1 cellular context compared by ENCODE assay signal in genomic region chr2:168890006-168890782, GRCh38.
A peak's percentile ranks its signal among the peaks of the same experiment; 100 is the strongest.
TF ChIP-seq lines count a peak whose summit lies in the region.

Gene SPC25, minus strand, starts transcription at chr2:168890430. Its CDS starts 911 bp downstream, at chr2:168889519.

TF ChIP-seq in HepG2, 621 proteins besides CTCF, POLR2A, EP300 and RAD21 (continued from another document and continues in another):
- TF ChIP-seq ZNF33B (CRISPR knock-in tag; IDR thresholded peaks at IDR 0.05) = peak; percentile 55; the same call in 1 of the 2 replicates
- no peak for TF ChIP-seq ZNF75D (CRISPR knock-in tag; IDR thresholded peaks at IDR 0.05; ENCODE audit: borderline replicate concordance)
- no peak for TF ChIP-seq ZIK1 (CRISPR knock-in tag; IDR thresholded peaks at IDR 0.05; ENCODE audit: borderline replicate concordance, low read depth)
- TF ChIP-seq ZNF879 (CRISPR knock-in tag; IDR thresholded peaks at IDR 0.05) = 0 out of 2 replicates have a peak, but pooled peaks have one; percentile 24
- peak; percentile 93 for TF ChIP-seq ATF7-NPFF (CRISPR knock-in tag; IDR thresholded peaks at IDR 0.05; ENCODE audit: low read depth)
- TF ChIP-seq SMAD9 (CRISPR knock-in tag; IDR thresholded peaks at IDR 0.05) = no peak
- peak; percentile 75; the same call in 1 of the 2 replicates for TF ChIP-seq ETV6 (CRISPR knock-in tag; conservative IDR thresholded peaks at IDR 0.05)
- TF ChIP-seq HDAC2 (CRISPR knock-in tag; IDR thresholded peaks at IDR 0.05) = peak; percentile 70; the same call in 1 of the 2 replicates
- peak; percentile 60; the same call in 1 of the 2 replicates for TF ChIP-seq FOXO1 (CRISPR knock-in tag; IDR thresholded peaks at IDR 0.05)
- peak; percentile 80 for TF ChIP-seq TAF1 (CRISPR knock-in tag; IDR thresholded peaks at IDR 0.05)
- no peak; the same call in 1 of the 2 replicates for TF ChIP-seq CBX5 (CRISPR knock-in tag; IDR thresholded peaks at IDR 0.05; ENCODE audit: borderline replicate concordance)
- peak; percentile 60; the same call in 1 of the 2 replicates for TF ChIP-seq ZNF503 (CRISPR knock-in tag; IDR thresholded peaks at IDR 0.05)
- TF ChIP-seq IRX3 (CRISPR knock-in tag; IDR thresholded peaks at IDR 0.05; ENCODE audit: borderline replicate concordance, low read depth) = no peak; the same call in 1 of the 2 replicates
- TF ChIP-seq CCAR2 (optimal IDR thresholded peaks at IDR 0.05; ENCODE audit: low read depth, low read length) = no peak
- TF ChIP-seq HMGXB3 (CRISPR knock-in tag; IDR thresholded peaks at IDR 0.05; ENCODE audit: borderline replicate concordance) = peak; percentile 96
- no peak for TF ChIP-seq ZZZ3 (CRISPR knock-in tag; IDR thresholded peaks at IDR 0.05; ENCODE audit: borderline replicate concordance)
- peak; percentile 78; the same call in 1 of the 2 replicates for TF ChIP-seq DR1 (CRISPR knock-in tag; IDR thresholded peaks at IDR 0.05)
- peak; percentile 66; the same call in 1 of the 2 replicates for TF ChIP-seq ZNF296 (CRISPR knock-in tag; conservative IDR thresholded peaks at IDR 0.05)
- peak; percentile 76; the same call in 1 of the 2 replicates for TF ChIP-seq HOXD1 (CRISPR knock-in tag; IDR thresholded peaks at IDR 0.05)
- TF ChIP-seq HNF4A (CRISPR knock-in tag; IDR thresholded peaks at IDR 0.05) = peak; percentile 10; the same call in 1 of the 2 replicates
- TF ChIP-seq MLXIP (CRISPR knock-in tag; IDR thresholded peaks at IDR 0.05; ENCODE audit: borderline replicate concordance) = no peak
- no peak for TF ChIP-seq SETDB1 (CRISPR knock-in tag; IDR thresholded peaks at IDR 0.05; ENCODE audit: borderline replicate concordance)
- peak; percentile 67; the same call in 1 of the 2 replicates for TF ChIP-seq REPIN1 (CRISPR knock-in tag; IDR thresholded peaks at IDR 0.05; ENCODE audit: borderline replicate concordance, low read depth)
- TF ChIP-seq YEATS4 (CRISPR knock-in tag; IDR thresholded peaks at IDR 0.05; ENCODE audit: borderline replicate concordance) = peak; percentile 96
- TF ChIP-seq ZMYM3 (CRISPR knock-in tag; IDR thresholded peaks at IDR 0.05) = no peak
- no peak for TF ChIP-seq DPF2 (CRISPR knock-in tag; IDR thresholded peaks at IDR 0.05; ENCODE audit: borderline replicate concordance, low read depth)
- no peak for TF ChIP-seq PBX2 (CRISPR knock-in tag; IDR thresholded peaks at IDR 0.05)
- TF ChIP-seq SAP130 (CRISPR knock-in tag; IDR thresholded peaks at IDR 0.05; ENCODE audit: low read depth) = peak; percentile 99
- TF ChIP-seq NCOA2 (CRISPR knock-in tag; IDR thresholded peaks at IDR 0.05) = peak; percentile 38; the same call in 1 of the 2 replicates
- peak; percentile 100 for TF ChIP-seq E2F1 (CRISPR knock-in tag; IDR thresholded peaks at IDR 0.05)
- TF ChIP-seq RXRA (CRISPR knock-in tag; IDR thresholded peaks at IDR 0.05) = peak; percentile 57; the same call in 1 of the 2 replicates
- TF ChIP-seq CENPX (CRISPR knock-in tag; IDR thresholded peaks at IDR 0.05) = no peak
- no peak; the same call in 1 of the 2 replicates for TF ChIP-seq MED1 (CRISPR knock-in tag; IDR thresholded peaks at IDR 0.05)
- no peak for TF ChIP-seq ZFP36L1 (CRISPR knock-in tag; IDR thresholded peaks at IDR 0.05)
- no peak for TF ChIP-seq ZNF615 (CRISPR knock-in tag; IDR thresholded peaks at IDR 0.05; ENCODE audit: borderline replicate concordance)
- TF ChIP-seq TBL1XR1 (IDR thresholded peaks at IDR 0.05; ENCODE audit: borderline replicate concordance, low read length, partially characterized antibody) = peak; percentile 68
- peak; percentile 81 for TF ChIP-seq HOXA3 (CRISPR knock-in tag; IDR thresholded peaks at IDR 0.05)
- TF ChIP-seq PTBP1 (IDR thresholded peaks at IDR 0.05; ENCODE audit: low read depth, low read length, poor library complexity, severe bottlenecking) = no peak
- no peak for TF ChIP-seq GATAD2A (CRISPR knock-in tag; IDR thresholded peaks at IDR 0.05)
- TF ChIP-seq CEBPG (CRISPR knock-in tag; IDR thresholded peaks at IDR 0.05) = no peak
- peak; percentile 59; the same call in 1 of the 2 replicates for TF ChIP-seq MXD3 (CRISPR knock-in tag; IDR thresholded peaks at IDR 0.05)
- no peak for TF ChIP-seq ATM (IDR thresholded peaks at IDR 0.05; ENCODE audit: borderline replicate concordance)
- peak; percentile 88 for TF ChIP-seq GABPB1 (CRISPR knock-in tag; IDR thresholded peaks at IDR 0.05)
- TF ChIP-seq ZNF160 (CRISPR knock-in tag; IDR thresholded peaks at IDR 0.05) = no peak
- TF ChIP-seq HNRNPL (IDR thresholded peaks at IDR 0.05; ENCODE audit: low read depth, low read length) = no peak
- no peak for TF ChIP-seq HMGA1 (CRISPR knock-in tag; conservative IDR thresholded peaks at IDR 0.05)
- no peak for TF ChIP-seq ZNF775 (CRISPR knock-in tag; IDR thresholded peaks at IDR 0.05; ENCODE audit: borderline replicate concordance)
- TF ChIP-seq ZNF256 (CRISPR knock-in tag; conservative IDR thresholded peaks at IDR 0.05) = peak; percentile 87
- no peak for TF ChIP-seq JARID2 (CRISPR knock-in tag; IDR thresholded peaks at IDR 0.05; ENCODE audit: insufficient replicate concordance)
- TF ChIP-seq LCORL (IDR thresholded peaks at IDR 0.05) = no peak
- peak; percentile 15; the same call in 1 of the 2 replicates for TF ChIP-seq LCORL (CRISPR knock-in tag; IDR thresholded peaks at IDR 0.05)
- peak; percentile 74 for TF ChIP-seq POLR2G (IDR thresholded peaks at IDR 0.05; ENCODE audit: low read depth, low read length)
- no peak for TF ChIP-seq RNF219 (CRISPR knock-in tag; IDR thresholded peaks at IDR 0.05)
- TF ChIP-seq ZNF546 (CRISPR knock-in tag; conservative IDR thresholded peaks at IDR 0.05) = no peak
- TF ChIP-seq ZNF691 (CRISPR knock-in tag; IDR thresholded peaks at IDR 0.05; ENCODE audit: borderline replicate concordance, low read depth) = no peak
